25 cellular contexts compared by ENCODE assay signal in genomic region chr2:176172748-176173586, GRCh38. TPM values are rescaled to one million over a fixed set of nuclear protein-coding genes. Genes with fewer than 3 reads are reported as not detected.
DNase-seq lines count a peak whose midpoint lies in the region; TF ChIP-seq lines count a peak whose summit lies in the region.
"Had no signal": no experiment of that assay in that cellular context is flagged by ENCODE, and none has a peak within 500 bp of the region (broad histone marks: within the 10 kb centered on the region; RNA-seq: fewer than 3 reads in every experiment).

No MANE protein-coding gene starts in this region.

- H3K36me3 Mint-ChIP-seq in endodermal cell (ENCODE audit: low read depth), result no peaks in the 10 kb centered on the region

- TF ChIP-seq CTCF in endodermal cell (conservative IDR thresholded peaks at IDR 0.05), result no peak

- H3K4me3 Mint-ChIP-seq in endodermal cell, result peak overlapping the region; percentile 45
- H3K4me3 Mint-ChIP-seq: activated CD4-positive, alpha-beta memory T cell treated with anti-CD3 and anti-CD28 coated beads, Interleukin-2, amount 10 ng/mL, durations not matched to agents 7 days and 5 days; activated T-cell treated with anti-CD3 and anti-CD28 coated beads, Interleukin-2, amount 50 U/mL, for 24 hours; central memory CD8-positive, alpha-beta T cell had no signal

- H3K4me3 ChIP-seq in endodermal cell (ENCODE audit: low read length), result no peak overlapping the region
- H3K4me3 ChIP-seq: tibial nerve had no signal

- peaks cover 29% of the 10 kb centered on the region for H3K4me1 Mint-ChIP-seq in endodermal cell

- no peaks in the 10 kb centered on the region for H3K36me3 ChIP-seq in endodermal cell (ENCODE audit: control insufficient read depth, insufficient read depth, low read length)
- H3K36me3 ChIP-seq: tibial nerve had no signal

- H3K9me3 Mint-ChIP-seq in endodermal cell, result no peaks in the 10 kb centered on the region
- H3K9me3 Mint-ChIP-seq: activated CD4-positive, alpha-beta memory T cell treated with anti-CD3 and anti-CD28 coated beads, Interleukin-2, amount 10 ng/mL, durations not matched to agents 7 days and 5 days; activated T-cell treated with anti-CD3 and anti-CD28 coated beads, Interleukin-2, amount 50 U/mL, for 24 hours; central memory CD8-positive, alpha-beta T cell had no signal

- peaks cover 100% of the 10 kb centered on the region for H3K27me3 ChIP-seq in endodermal cell (ENCODE audit: control insufficient read depth, insufficient read depth, low read length, poor library complexity, severe bottlenecking)

- H3K9me3 ChIP-seq in endodermal cell (ENCODE audit: control insufficient read depth, low read length), result no peaks in the 10 kb centered on the region
- H3K9me3 ChIP-seq: tibial nerve had no signal

- H3K4me1 ChIP-seq in endodermal cell (ENCODE audit: control insufficient read depth, insufficient read depth, low read length), result peaks cover 16% of the 10 kb centered on the region

- 10 to 19% methylated on average over 7 to 17 of the region's 17 CpGs for WGBS in endodermal cell (ENCODE audit: insufficient coverage in 1 of 2, insufficient read length in 1 of 2), 2 experiments

- H3K27me3 Mint-ChIP-seq in endodermal cell (ENCODE audit: insufficient read depth), result peaks cover 100% of the 10 kb centered on the region

- H3K9ac ChIP-seq in endodermal cell (ENCODE audit: extremely low read depth, low read length, poor library complexity, severe bottlenecking), result no peak overlapping the region

- peak; percentile 33 for DNase-seq in SW480 (ENCODE audit: low spot score)
- no peak for DNase-seq in endodermal cell
- peak; percentile 57 for DNase-seq in retina
- no peak for DNase-seq in NCI-H2029 treated with DMSO at 0.1 percent for 48 hours (lab: John Stamatoyannopoulos, UW)
- DNase-seq in NCI-H446 (lab: John Stamatoyannopoulos, UW), result no peak
- DNase-seq: activated CD4-positive, alpha-beta memory T cell treated with anti-CD3 and anti-CD28 coated beads, Interleukin-2, amount 10 ng/mL, durations not matched to agents 7 days and 5 days; activated CD4-positive, CD25-positive, alpha-beta regulatory T cell; activated naive CD4-positive, alpha-beta T cell treated with anti-CD3 and anti-CD28 coated beads, Interleukin-2, amount 50 U/mL, for 16 hours; CD8-positive, alpha-beta memory T cell; DMS53; GF-D8; hypothalamus; mammary epithelial cell; NCI-H1092 treated with DMSO at 0.1 percent for 48 hours; NCI-H2081; NK-92 treated with Interleukin-12 subunit alpha and Interleukin-12 subunit beta, amount 100 ng/mL, for 24 hours; occipital lobe; stimulated activated CD4-positive, alpha-beta T cell treated with anti-CD3 and anti-CD28 coated beads, Interleukin-1b, Interleukin-23, amount 100 ng/mL, for 48 hours; stimulated activated naive CD4-positive, alpha-beta T cell had no signal

- no peak overlapping the region for H3K27ac Mint-ChIP-seq in endodermal cell
- H3K27ac Mint-ChIP-seq: activated CD4-positive, alpha-beta memory T cell treated with anti-CD3 and anti-CD28 coated beads, Interleukin-2, amount 10 ng/mL, durations not matched to agents 7 days and 5 days; activated T-cell treated with anti-CD3 and anti-CD28 coated beads, Interleukin-2, amount 50 U/mL, for 24 hours had no signal

- H3K27ac ChIP-seq in endodermal cell (ENCODE audit: low read depth, low read length), result no peak overlapping the region
- H3K27ac ChIP-seq: tibial nerve had no signal

RNA-seq across cellular contexts. Expression of gene HOXD1, which starts 15.5 kb away (rescaled TPM):
- total RNA-seq in endodermal cell, result under 1 TPM; 0.18 TPM
- polyA plus RNA-seq in endodermal cell (2013, experiment 1 of 2), result 1.5 TPM
- polyA plus RNA-seq in endodermal cell (2013, experiment 2 of 2), result 1.4 TPM
- total RNA-seq: activated CD4-positive, alpha-beta memory T cell treated with anti-CD3 and anti-CD28 coated beads, Interleukin-2, amount 10 ng/mL, durations not matched to agents 7 days and 5 days; CD8-positive, alpha-beta memory T cell; frontal cortex; mammary epithelial cell; myocyte; occipital lobe had no signal
- polyA plus RNA-seq: CD8-positive, alpha-beta memory T cell; keratinocyte; mammary epithelial cell had no signal

RNA-seq across cellular contexts. Expression of gene HOXD3, which starts 15.9 kb away (rescaled TPM):
- not detected for total RNA-seq in endodermal cell
- 4.2 TPM for polyA plus RNA-seq in endodermal cell (2013, experiment 1 of 2)
- polyA plus RNA-seq in endodermal cell (2013, experiment 2 of 2), result 4.3 TPM
- total RNA-seq: activated CD4-positive, alpha-beta memory T cell treated with anti-CD3 and anti-CD28 coated beads, Interleukin-2, amount 10 ng/mL, durations not matched to agents 7 days and 5 days; CD8-positive, alpha-beta memory T cell; frontal cortex; mammary epithelial cell; myocyte; occipital lobe had no signal
- polyA plus RNA-seq: CD8-positive, alpha-beta memory T cell; keratinocyte; mammary epithelial cell had no signal

RNA-seq across cellular contexts. Expression of gene HOXD4, which starts 21.6 kb away (rescaled TPM):
- total RNA-seq in endodermal cell, result not detected
- 23.7 TPM for polyA plus RNA-seq in endodermal cell (2013, experiment 1 of 2)
- polyA plus RNA-seq in endodermal cell (2013, experiment 2 of 2), result 13.2 TPM
- total RNA-seq: activated CD4-positive, alpha-beta memory T cell treated with anti-CD3 and anti-CD28 coated beads, Interleukin-2, amount 10 ng/mL, durations not matched to agents 7 days and 5 days; CD8-positive, alpha-beta memory T cell; frontal cortex; mammary epithelial cell; myocyte; occipital lobe had no signal
- polyA plus RNA-seq: CD8-positive, alpha-beta memory T cell; keratinocyte; mammary epithelial cell had no signal

RNA-seq across cellular contexts. Expression of gene HOXD8, which starts 43.5 kb away (rescaled TPM):
- total RNA-seq in endodermal cell, result not detected
- polyA plus RNA-seq in endodermal cell (2013, experiment 1 of 2), result 3.6 TPM
- polyA plus RNA-seq in endodermal cell (2013, experiment 2 of 2), result 2.2 TPM
- total RNA-seq: activated CD4-positive, alpha-beta memory T cell treated with anti-CD3 and anti-CD28 coated beads, Interleukin-2, amount 10 ng/mL, durations not matched to agents 7 days and 5 days; CD8-positive, alpha-beta memory T cell; frontal cortex; occipital lobe had no signal
- polyA plus RNA-seq: CD8-positive, alpha-beta memory T cell; keratinocyte; mammary epithelial cell had no signal

RNA-seq across cellular contexts. Expression of gene HOXD9, which starts 50.4 kb away (rescaled TPM):
- total RNA-seq in endodermal cell, result not detected
- 5.2 TPM for polyA plus RNA-seq in endodermal cell (2013, experiment 1 of 2)
- polyA plus RNA-seq in endodermal cell (2013, experiment 2 of 2), result 2.4 TPM
- total RNA-seq: activated CD4-positive, alpha-beta memory T cell treated with anti-CD3 and anti-CD28 coated beads, Interleukin-2, amount 10 ng/mL, durations not matched to agents 7 days and 5 days; CD8-positive, alpha-beta memory T cell; frontal cortex; mammary epithelial cell; occipital lobe had no signal
- polyA plus RNA-seq: CD8-positive, alpha-beta memory T cell; keratinocyte; mammary epithelial cell had no signal

Comparison
In these comparisons a context has a peak if more than half of its experiments do, and no peak if none do; other contexts are left out.
1. DNase-seq: peak in SW480 (single experiment) and retina (single experiment); none in endodermal cell (single experiment), NCI-H2029 treated with DMSO at 0.1 percent for 48 hours (single experiment) and NCI-H446 (0 of 2).